In genomic region chr14:90663680-90664079, GRCh38 we compare ENCODE assay signal across 14 cellular contexts.
DNase-seq lines count a peak whose midpoint lies in the region; ATAC-seq and TF ChIP-seq lines count a peak whose summit lies in the region.
"Had no signal": no experiment of that assay in that cellular context is flagged by ENCODE, and none has a peak within 500 bp of the region (broad histone marks: within the 10 kb centered on the region; RNA-seq: fewer than 3 reads in every experiment).

No MANE protein-coding gene starts in this region.

- H3K27me3 ChIP-seq in muscle layer of colon (ENCODE audit: control insufficient read depth in 1 of 2, insufficient read depth in 2 of 2, low read length in 2 of 2) (no peaks in the 10 kb centered on the region), sigmoid colon (no peaks in the 10 kb centered on the region)

- no peaks in the 10 kb centered on the region for H3K36me3 Mint-ChIP-seq in activated naive CD4-positive, alpha-beta T cell treated with anti-CD3 and anti-CD28 coated beads, Interleukin-2, amount 50 U/mL, for 72 hours

- H3K9me3 Mint-ChIP-seq in activated naive CD4-positive, alpha-beta T cell treated with anti-CD3 and anti-CD28 coated beads, Interleukin-2, amount 50 U/mL, for 72 hours: no peaks in the 10 kb centered on the region
- H3K9me3 Mint-ChIP-seq: CD4-positive, alpha-beta T cell had no signal

- H3K27ac ChIP-seq in angular gyrus (ENCODE audit: low read depth, low read length) (peak overlapping the region; percentile 67), muscle layer of colon (ENCODE audit: low read depth, low read length) (peak overlapping the region; percentile 60), sigmoid colon (peak overlapping the region in 3 of 4 donors; percentile 70 to 82 (median 80))
- H3K27ac ChIP-seq: GM23248 had no signal

- WGBS in sigmoid colon, 2 donors: 94 to 98% methylated on average over 5 of the region's 5 CpGs

- DNase-seq in cerebellar cortex (ENCODE audit: low spot score) (peak; percentile 64), sigmoid colon (no peak), midbrain (lab: John Stamatoyannopoulos, UW) (no peak), GM13977 (ENCODE audit: low spot score) (no peak)
- DNase-seq in activated naive CD4-positive, alpha-beta T cell treated with anti-CD3 and anti-CD28 coated beads, Interleukin-2, amount 50 U/mL, for 72 hours (ENCODE audit: low spot score in 2 of 2): no peak
- DNase-seq: Calu3; CD4-positive, alpha-beta T cell; DMS 273 treated with DMSO at 0.1 percent for 48 hours; GM23248; H7 had no signal

- intact Hi-C loops in sigmoid colon (cut with DNase I): no loop called here

- H3K36me3 ChIP-seq in muscle layer of colon (ENCODE audit: insufficient read depth, low read length) (no peaks in the 10 kb centered on the region), sigmoid colon (no peaks in the 10 kb centered on the region)

- no peak for TF ChIP-seq CTCF in sigmoid colon (IDR thresholded peaks at IDR 0.05)
- no peak for TF ChIP-seq CTCF in GM13977 (IDR thresholded peaks at IDR 0.05; ENCODE audit: extremely low read depth, insufficient read depth, missing control alignments)

- ATAC-seq in activated naive CD4-positive, alpha-beta T cell treated with anti-CD3 and anti-CD28 coated beads, Interleukin-2, amount 50 U/mL, for 72 hours: no peak
- ATAC-seq: GM12878 had no signal

- no peak overlapping the region for H3K4me3 ChIP-seq in muscle layer of colon (ENCODE audit: low read depth in 1 of 2, low read length in 2 of 2)
- no peak overlapping the region for H3K4me3 ChIP-seq in sigmoid colon
- H3K4me3 ChIP-seq: GM12878, GM23248 had no signal

- no peaks in the 10 kb centered on the region for H3K9me3 ChIP-seq in muscle layer of colon (ENCODE audit: low read length)
- no peaks in the 10 kb centered on the region for H3K9me3 ChIP-seq in sigmoid colon

- TF ChIP-seq POLR2A in sigmoid colon (IDR thresholded peaks at IDR 0.05): no peak

- H3K27ac Mint-ChIP-seq in activated naive CD4-positive, alpha-beta T cell treated with anti-CD3 and anti-CD28 coated beads, Interleukin-2, amount 50 U/mL, for 72 hours: no peak overlapping the region
- H3K27ac Mint-ChIP-seq: B cell; CD4-positive, alpha-beta T cell had no signal

- H3K4me1 ChIP-seq in muscle layer of colon (ENCODE audit: insufficient read depth, low read length): peaks cover 58% of the 10 kb centered on the region
- H3K4me1 ChIP-seq in sigmoid colon: peaks cover 0 to 57% (median 48%) of the 10 kb centered on the region in 4 donors

- no peak overlapping the region for H3K9ac ChIP-seq in muscle layer of colon (ENCODE audit: low read length)
- H3K9ac ChIP-seq: GM23248 had no signal

- in situ Hi-C loops in GM13977 (cut with MboI; ENCODE audit: low pct_unique_long_range_greater_than_20kb, low sequenced_read_pairs, unreplicated experiment): no loop called here

- no peak for TF ChIP-seq EP300 in sigmoid colon (IDR thresholded peaks at IDR 0.05)
